Comparison of ENCODE assay signal across 20 cellular contexts in genomic region chr6:115680621-115681020, GRCh38.
DNase-seq lines count a peak whose midpoint lies in the region; ATAC-seq and TF ChIP-seq lines count a peak whose summit lies in the region.
"Had no signal": no experiment of that assay in that cellular context is flagged by ENCODE, and none has a peak within 500 bp of the region (broad histone marks: within the 10 kb centered on the region; RNA-seq: fewer than 3 reads in every experiment).

No MANE protein-coding gene starts in this region.

- H3K9me3 ChIP-seq in right atrium auricular region (no peaks in the 10 kb centered on the region), trophoblast cell (ENCODE audit: insufficient read depth, low read depth, low read length) (no peaks in the 10 kb centered on the region)
- H3K9me3 ChIP-seq: A549; BLaER1 treated with 17β-estradiol and CSF1 and Interleukin-3, amounts not matched to agents 10 nM and 100 nM; Caco-2 had no signal

- no peaks in the 10 kb centered on the region for H3K79me2 ChIP-seq in trophoblast cell (ENCODE audit: control insufficient read depth, insufficient read depth, low read length, poor library complexity)

- H3K4me3 ChIP-seq in right atrium auricular region (no peak overlapping the region), trophoblast cell (ENCODE audit: low read depth, low read length) (no peak overlapping the region)
- H3K4me3 ChIP-seq: A549; BLaER1 treated with 17β-estradiol and CSF1 and Interleukin-3, amounts not matched to agents 10 nM and 100 nM had no signal

- no peak overlapping the region for H2BK120ac ChIP-seq in trophoblast cell (ENCODE audit: insufficient read depth, low read length, poor library complexity)

- no peak overlapping the region for H4K8ac ChIP-seq in trophoblast cell (ENCODE audit: low read depth, low read length)

- H3K36me3 Mint-ChIP-seq in stimulated activated effector memory CD8-positive, alpha-beta T cell treated with anti-CD3 and anti-CD28 coated beads, Interleukin-12 subunit alpha, Interleukin-12 subunit beta, amount 100 ng/mL, for 72 hours, result no peaks in the 10 kb centered on the region
- H3K36me3 Mint-ChIP-seq: CD8-positive, alpha-beta T cell had no signal

- H3K4me1 ChIP-seq in right atrium auricular region (no peaks in the 10 kb centered on the region), trophoblast cell (ENCODE audit: control insufficient read depth in 1 of 2, insufficient read depth in 2 of 2, low read length in 2 of 2) (no peaks in the 10 kb centered on the region)
- H3K4me1 ChIP-seq: A549; BLaER1 treated with 17β-estradiol and CSF1 and Interleukin-3, amounts not matched to agents 10 nM and 100 nM; Caco-2 had no signal

- no peak overlapping the region for H2BK5ac ChIP-seq in trophoblast cell (ENCODE audit: low read depth, low read length, poor library complexity)

- intact Hi-C loops in Right ventricle myocardium inferior (cut with DNase I) (no loop called here), Right ventricle myocardium superior (cut with DNase I) (no loop called here), left ventricle myocardium superior (cut with micrococcal nuclease) (no loop called here)

- no peak for TF ChIP-seq CTCF in right atrium auricular region (IDR thresholded peaks at IDR 0.05)

- H2AK5ac ChIP-seq in trophoblast cell (ENCODE audit: low read length), result no peak overlapping the region

- H3K27ac ChIP-seq in right atrium auricular region, result no peak overlapping the region
- H3K27ac ChIP-seq in trophoblast cell (ENCODE audit: low read depth, low read length), result no peak overlapping the region
- H3K27ac ChIP-seq: 22Rv1; A549; BLaER1 treated with 17β-estradiol and CSF1 and Interleukin-3, amounts not matched to agents 10 nM and 100 nM; C4-2B had no signal

- H2AFZ ChIP-seq in trophoblast cell (ENCODE audit: insufficient read depth, low read length, poor library complexity), result no peak overlapping the region

- H3K79me1 ChIP-seq in trophoblast cell (ENCODE audit: low read length), result no peaks in the 10 kb centered on the region

- no peak overlapping the region for H4K91ac ChIP-seq in trophoblast cell (ENCODE audit: low read depth, low read length)

- H3K18ac ChIP-seq in trophoblast cell (ENCODE audit: low read length), result no peak overlapping the region

- H3K4me1 Mint-ChIP-seq in stimulated activated effector memory CD8-positive, alpha-beta T cell treated with anti-CD3 and anti-CD28 coated beads, Interleukin-12 subunit alpha, Interleukin-12 subunit beta, amount 100 ng/mL, for 72 hours, result no peaks in the 10 kb centered on the region
- H3K4me1 Mint-ChIP-seq: B cell had no signal

- H4K12ac ChIP-seq in trophoblast cell (ENCODE audit: low read depth, low read length), result no peak overlapping the region

- no peak overlapping the region for H3K4me3 Mint-ChIP-seq in stimulated activated effector memory CD8-positive, alpha-beta T cell treated with anti-CD3 and anti-CD28 coated beads, Interleukin-12 subunit alpha, Interleukin-12 subunit beta, amount 100 ng/mL, for 72 hours
- H3K4me3 Mint-ChIP-seq: B cell; CD4-positive, alpha-beta T cell; CD8-positive, alpha-beta T cell had no signal

- no peak overlapping the region for H2BK12ac ChIP-seq in trophoblast cell (ENCODE audit: low read length)

- no peak overlapping the region for H3K4me2 ChIP-seq in trophoblast cell (ENCODE audit: low read length)
- H3K4me2 ChIP-seq: A549; BLaER1 treated with 17β-estradiol and CSF1 and Interleukin-3, amounts not matched to agents 10 nM and 100 nM had no signal

- ATAC-seq in Right ventricle myocardium inferior, result peak; percentile 42
- ATAC-seq in Right ventricle myocardium superior (ENCODE audit: poor library complexity), result no peak
- ATAC-seq in left ventricle myocardium superior, result peak; percentile 21
- peak; percentile 24 for ATAC-seq in stimulated activated effector memory CD8-positive, alpha-beta T cell treated with anti-CD3 and anti-CD28 coated beads, Interleukin-12 subunit alpha, Interleukin-12 subunit beta, amount 100 ng/mL, for 72 hours
- ATAC-seq in GM18511 (IDR thresholded peaks at IDR 0.05; ENCODE audit: unreplicated experiment), result no peak
- ATAC-seq: A549; CD8-positive, alpha-beta T cell had no signal

- H3K36me3 ChIP-seq in right atrium auricular region, result no peaks in the 10 kb centered on the region
- H3K36me3 ChIP-seq in trophoblast cell (ENCODE audit: control insufficient read depth in 1 of 2, insufficient read depth in 2 of 2, low read length in 2 of 2), result no peaks in the 10 kb centered on the region
- H3K36me3 ChIP-seq: BLaER1 treated with 17β-estradiol and CSF1 and Interleukin-3, amounts not matched to agents 10 nM and 100 nM had no signal

- peak overlapping the region; percentile 58 for H3K9ac ChIP-seq in trophoblast cell (ENCODE audit: low read length)
- H3K9ac ChIP-seq: BLaER1 treated with 17β-estradiol and CSF1 and Interleukin-3, amounts not matched to agents 10 nM and 100 nM had no signal

- no peak overlapping the region for H3K4ac ChIP-seq in trophoblast cell (ENCODE audit: low read depth, low read length)

- H3K14ac ChIP-seq in trophoblast cell (ENCODE audit: low read length), result no peak overlapping the region

- H3K27ac Mint-ChIP-seq in stimulated activated effector memory CD8-positive, alpha-beta T cell treated with anti-CD3 and anti-CD28 coated beads, Interleukin-12 subunit alpha, Interleukin-12 subunit beta, amount 100 ng/mL, for 72 hours, result no peak overlapping the region
- H3K27ac Mint-ChIP-seq: B cell; CD4-positive, alpha-beta T cell; CD8-positive, alpha-beta T cell had no signal

- no peak overlapping the region for H3K23ac ChIP-seq in trophoblast cell (ENCODE audit: low read length)

- H3K9me3 Mint-ChIP-seq in stimulated activated effector memory CD8-positive, alpha-beta T cell treated with anti-CD3 and anti-CD28 coated beads, Interleukin-12 subunit alpha, Interleukin-12 subunit beta, amount 100 ng/mL, for 72 hours, result peaks cover 2% of the 10 kb centered on the region
- H3K9me3 Mint-ChIP-seq: CD4-positive, alpha-beta T cell; CD8-positive, alpha-beta T cell had no signal

- no CpG with 5 or more reads among the region's 3 CpGs for WGBS in trophoblast cell (ENCODE audit: extremely low coverage, insufficient coverage, insufficient read length)

- H3K27me3 ChIP-seq in right atrium auricular region (no peaks in the 10 kb centered on the region), trophoblast cell (ENCODE audit: insufficient read depth, low read length) (no peaks in the 10 kb centered on the region)
- H3K27me3 ChIP-seq: BLaER1 treated with 17β-estradiol and CSF1 and Interleukin-3, amounts not matched to agents 10 nM and 100 nM had no signal

- DNase-seq in Right ventricle myocardium inferior (ENCODE audit: missing footprints), result no peak
- DNase-seq in Right ventricle myocardium superior, result no peak
- DNase-seq in left ventricle myocardium superior, result no peak
- no peak for DNase-seq in right atrium auricular region (ENCODE audit: low spot score)
- DNase-seq in trophoblast cell, result no peak
- DNase-seq in stimulated activated effector memory CD8-positive, alpha-beta T cell treated with anti-CD3 and anti-CD28 coated beads, Interleukin-12 subunit alpha, Interleukin-12 subunit beta, amount 100 ng/mL, for 72 hours (ENCODE audit: low spot score in 2 of 2), result no peak
- DNase-seq in HT-29 (ENCODE audit: low spot score), result no peak
- DNase-seq: AML-193; Caco-2; Calu3; CD4-positive, alpha-beta T cell; CD8-positive, alpha-beta T cell; DMS79 treated with DMSO at 0.1 percent for 48 hours; GF-D8 had no signal

Comparison
In these comparisons a context has a peak if more than half of its experiments do, and no peak if none do; other contexts are left out.
1. ATAC-seq: peak in Right ventricle myocardium inferior (single experiment), left ventricle myocardium superior (single experiment) and stimulated activated effector memory CD8-positive, alpha-beta T cell treated with anti-CD3 and anti-CD28 coated beads, Interleukin-12 subunit alpha, Interleukin-12 subunit beta, amount 100 ng/mL, for 72 hours (single experiment); none in Right ventricle myocardium superior (single experiment) and GM18511 (single experiment).